Comparison of ENCODE assay signal across 8 cellular contexts in genomic region chr16:74297296-74297665, GRCh38. TPM values are rescaled to one million over a fixed set of nuclear protein-coding genes. Genes with fewer than 3 reads are reported as not detected.
DNase-seq lines count a peak whose midpoint lies in the region; ATAC-seq and TF ChIP-seq lines count a peak whose summit lies in the region.

No MANE protein-coding gene starts in this region.

- CTCF ChIA-PET in WTC11 (lab: Charles Lee), result interaction anchor here (1.3 to 1.4 kb wide), 2 partner anchors 13 to 22 kb away, joined by 3 to 6 read pairs; no protein-coding TSS in a partner anchor

- POLR2A ChIA-PET in WTC11 (lab: Charles Lee), result interaction anchor here (0.6 to 1.0 kb wide), 3 partner anchors 9 to 35 kb away, joined by 3 to 4 read pairs (median 3); no protein-coding TSS in a partner anchor

- TF ChIP-seq CTCF in WTC11 (IDR thresholded peaks at IDR 0.05), result no peak
- TF ChIP-seq CTCF in mesothelial cell of epicardium (IDR thresholded peaks at IDR 0.05; ENCODE audit: unreplicated experiment), result no peak

- H3K27ac Mint-ChIP-seq in WTC11, result peak overlapping the region; percentile 95
- peak overlapping the region; percentile 93 for H3K27ac Mint-ChIP-seq in mesothelial cell of epicardium

- H3K9me3 Mint-ChIP-seq in WTC11 (peaks cover under 1% of the 10 kb centered on the region; the same call in 1 of the 2 replicates), mesothelial cell of epicardium (no peaks in the 10 kb centered on the region)

- ATAC-seq in HG03342 (IDR thresholded peaks at IDR 0.05; ENCODE audit: unreplicated experiment) (peak; percentile 37), WTC11 (peak; percentile 15; the same call in 1 of the 2 replicates)

- peak overlapping the region; percentile 92 for H3K27ac ChIP-seq in stomach smooth muscle (ENCODE audit: low read length)

- peaks cover 9% of the 10 kb centered on the region for H3K27me3 Mint-ChIP-seq in WTC11 (ENCODE audit: low read depth)
- H3K27me3 Mint-ChIP-seq in mesothelial cell of epicardium (ENCODE audit: low read depth), result no peaks in the 10 kb centered on the region

- no peaks in the 10 kb centered on the region for H3K9me3 ChIP-seq in stomach smooth muscle (ENCODE audit: control insufficient read depth in 2 of 2, low read length in 2 of 2)

- H3K4me1 Mint-ChIP-seq in WTC11 (peaks cover 13% of the 10 kb centered on the region), mesothelial cell of epicardium (peaks cover 29% of the 10 kb centered on the region)

- H3K4me3 Mint-ChIP-seq in WTC11 (peak overlapping the region; percentile 97), mesothelial cell of epicardium (peak overlapping the region; percentile 76)

- H3K9ac ChIP-seq in stomach smooth muscle (ENCODE audit: low read length in 2 of 2), result peak overlapping the region; percentile 98

- H3K36me3 Mint-ChIP-seq in WTC11, result peaks cover 32% of the 10 kb centered on the region
- peaks cover 19% of the 10 kb centered on the region for H3K36me3 Mint-ChIP-seq in mesothelial cell of epicardium

- peaks cover 18% of the 10 kb centered on the region for H3K4me1 ChIP-seq in stomach smooth muscle (ENCODE audit: control insufficient read depth, insufficient read depth, low read length)

- DNase-seq in NCI-H510A treated with DMSO at 0.1 percent for 48 hours (lab: John Stamatoyannopoulos, UW) (peak; percentile 4), NCI-H510A (lab: John Stamatoyannopoulos, UW) (no peak), WTC11 (ENCODE audit: low spot score) (no peak), dermis microvascular lymphatic vessel endothelial cell (ENCODE audit: low read depth in 2 of 2) (peak; percentile 5 to 43), mesothelial cell of epicardium (ENCODE audit: low spot score in 2 of 2, unreplicated experiment in 2 of 2) (no peak), COLO829 (ENCODE audit: low spot score) (no peak)

- no peaks in the 10 kb centered on the region for H3K27me3 ChIP-seq in stomach smooth muscle (ENCODE audit: control insufficient read depth in 1 of 2, insufficient read depth in 2 of 2, low read length in 2 of 2)

- peak overlapping the region; percentile 96 to 100 for H3K4me3 ChIP-seq in stomach smooth muscle (ENCODE audit: low read length in 2 of 2)

- peaks cover 18 to 22% of the 10 kb centered on the region in 2 donors for H3K36me3 ChIP-seq in stomach smooth muscle (ENCODE audit: control insufficient read depth in 2 of 2, insufficient read depth in 2 of 2, low read length in 2 of 2)

TF ChIP-seq in WTC11, 78 proteins besides CTCF, POLR2A, EP300 and RAD21:
- TF ChIP-seq E2F1 (CRISPR knock-in tag; IDR thresholded peaks at IDR 0.05) (no peak), MAX (CRISPR knock-in tag; IDR thresholded peaks at IDR 0.05) (no peak), ATF3 (CRISPR knock-in tag; conservative IDR thresholded peaks at IDR 0.05) (no peak)

RNA-seq across cellular contexts. Expression of gene PSMD7, which starts 0.7 kb away (rescaled TPM):
- total RNA-seq in WTC11 (2021) (124 to 135 TPM (median 131 TPM) in 3 replicates), dermis microvascular lymphatic vessel endothelial cell (66.4 and 75.2 TPM in 2 replicates), mesothelial cell of epicardium (75.5 to 78.3 TPM (median 76.8 TPM) in 3 replicates)

Comparison
In these comparisons a context has a peak if more than half of its experiments do, and no peak if none do; other contexts are left out.
1. DNase-seq: peak in NCI-H510A treated with DMSO at 0.1 percent for 48 hours (single experiment) and dermis microvascular lymphatic vessel endothelial cell (2 of 2); none in NCI-H510A (single experiment), WTC11 (single experiment), mesothelial cell of epicardium (0 of 2) and COLO829 (single experiment).